In genomic region chr20:57627972-57628650, GRCh38 we compare ENCODE assay signal across 9 cellular contexts. TPM values are rescaled to one million over a fixed set of nuclear protein-coding genes. Genes with fewer than 3 reads are reported as not detected.
DNase-seq lines count a peak whose midpoint lies in the region; ATAC-seq, FAIRE-seq and TF ChIP-seq lines count a peak whose summit lies in the region.
"Had no signal": no experiment of that assay in that cellular context is flagged by ENCODE, and none has a peak within 500 bp of the region (broad histone marks: within the 10 kb centered on the region; RNA-seq: fewer than 3 reads in every experiment).

No MANE protein-coding gene starts in this region.

- no peaks in the 10 kb centered on the region for H3K27me3 Mint-ChIP-seq in T-helper 17 cell
- peaks cover 6% of the 10 kb centered on the region for H3K27me3 Mint-ChIP-seq in memory B cell

- H3K36me3 Mint-ChIP-seq in T-helper 17 cell (ENCODE audit: low read depth) (no peaks in the 10 kb centered on the region), memory B cell (peaks cover 12% of the 10 kb centered on the region)

- peaks cover 24% of the 10 kb centered on the region for H3K4me1 Mint-ChIP-seq in T-helper 17 cell
- peaks cover 20% of the 10 kb centered on the region for H3K4me1 Mint-ChIP-seq in memory B cell

- peak; percentile 86 for ATAC-seq in T-helper 17 cell
- ATAC-seq in memory B cell (ENCODE audit: low read depth), result peak; percentile 89
- ATAC-seq in GM21526 (IDR thresholded peaks at IDR 0.05; ENCODE audit: low FRiP score, unreplicated experiment), result no peak
- ATAC-seq in GM21825 (IDR thresholded peaks at IDR 0.05; ENCODE audit: unreplicated experiment), result no peak
- ATAC-seq: HCT116 had no signal

- intact Hi-C loops in thyroid gland (cut with DNase I), result no loop called here

- H3K27ac Mint-ChIP-seq in T-helper 17 cell (peak overlapping the region; percentile 90), memory B cell (peak overlapping the region; percentile 96)

- TF ChIP-seq CTCF in thyroid gland (IDR thresholded peaks at IDR 0.05), result no peak

- H3K4me3 Mint-ChIP-seq in T-helper 17 cell, result peak overlapping the region; percentile 83
- H3K4me3 Mint-ChIP-seq in memory B cell, result peak overlapping the region; percentile 79

- no peak overlapping the region for H3K4me3 ChIP-seq in thyroid gland (replicated peaks in 1 of 3)

- WGBS in thyroid gland, 2 donors, result 28 to 36% methylated on average over 10 of the region's 10 CpGs

- no peaks in the 10 kb centered on the region for H3K4me1 ChIP-seq in thyroid gland

- H3K36me3 ChIP-seq in thyroid gland, result no peaks in the 10 kb centered on the region

- peaks cover 6% of the 10 kb centered on the region for H3K9me3 Mint-ChIP-seq in memory B cell

- no peak for DNase-seq in GM18507 (ENCODE audit: extremely low spot score, insufficient read length, low read depth)
- peak in 1 of 3 donors; percentile 44 for DNase-seq in T-helper 17 cell
- peak; percentile 68 for DNase-seq in central memory CD4-positive, alpha-beta T cell
- peak in 1 of 2 donors; percentile 53 for DNase-seq in memory B cell (ENCODE audit: low spot score in 2 of 2)
- peak in 1 of 2 donors; percentile 18 for DNase-seq in thyroid gland
- no peak for DNase-seq in NCI-H2196 (lab: John Stamatoyannopoulos, UW; ENCODE audit: unreplicated experiment)

- H3K9me3 ChIP-seq in T-helper 17 cell (ENCODE audit: control insufficient read depth, low read length, poor library complexity, severe bottlenecking) (no peaks in the 10 kb centered on the region), thyroid gland (no peaks in the 10 kb centered on the region)

- no peak for TF ChIP-seq POLR2A in thyroid gland (IDR thresholded peaks at IDR 0.05)

- H3K27ac ChIP-seq in thyroid gland, result peak overlapping the region; percentile 22 to 56 (median 44)

- FAIRE-seq in GM18507 (lab: Jason Lieb, UNC), result peak; percentile 72

- H3K27me3 ChIP-seq in thyroid gland, result no peaks in the 10 kb centered on the region

RNA-seq across cellular contexts. Expression of gene ZBP1, which starts 7.9 kb away (rescaled TPM):
- total RNA-seq in T-helper 17 cell, result 10 to 100 TPM; 38.6 to 41.0 TPM
- 1 to 10 TPM in 1 of 4 donors, under 1 TPM in 2, not detected in 1; 0.33 to 1.5 (median 0.34) TPM for total RNA-seq in thyroid gland

Comparison
In these comparisons a context has a peak if more than half of its experiments do, and no peak if none do; other contexts are left out.
1. ATAC-seq: peak in T-helper 17 cell (single experiment) and memory B cell (single experiment); none in GM21526 (single experiment) and GM21825 (single experiment).
2. RNA of gene ZBP1, which starts 7.9 kb away (total RNA-seq): 38.6 to 41.0 TPM in T-helper 17 cell; 0.33 to 1.5 TPM in thyroid gland; every median in the first group is over 10 times any median in the second.